ENCODE assay signal across 1 cellular context in genomic region chr4:1723131-1723801, GRCh38.
TF ChIP-seq lines count a peak whose summit lies in the region.

No MANE protein-coding gene starts in this region.

TF ChIP-seq in H1, 55 proteins besides CTCF, POLR2A, EP300 and RAD21:
- no peak for TF ChIP-seq KDM5A (IDR thresholded peaks at IDR 0.05; ENCODE audit: low read length)
- TF ChIP-seq PHF8 (conservative IDR thresholded peaks at IDR 0.05; ENCODE audit: low read depth, low read length) = no peak
- no peak for TF ChIP-seq CREB1 (IDR thresholded peaks at IDR 0.05)
- TF ChIP-seq CBX8 (IDR thresholded peaks at IDR 0.05; ENCODE audit: borderline replicate concordance, low read depth, low read length) = no peak
- TF ChIP-seq BRCA1 (IDR thresholded peaks at IDR 0.05; ENCODE audit: low read depth, low read length) = no peak
- TF ChIP-seq, protein P1, sequence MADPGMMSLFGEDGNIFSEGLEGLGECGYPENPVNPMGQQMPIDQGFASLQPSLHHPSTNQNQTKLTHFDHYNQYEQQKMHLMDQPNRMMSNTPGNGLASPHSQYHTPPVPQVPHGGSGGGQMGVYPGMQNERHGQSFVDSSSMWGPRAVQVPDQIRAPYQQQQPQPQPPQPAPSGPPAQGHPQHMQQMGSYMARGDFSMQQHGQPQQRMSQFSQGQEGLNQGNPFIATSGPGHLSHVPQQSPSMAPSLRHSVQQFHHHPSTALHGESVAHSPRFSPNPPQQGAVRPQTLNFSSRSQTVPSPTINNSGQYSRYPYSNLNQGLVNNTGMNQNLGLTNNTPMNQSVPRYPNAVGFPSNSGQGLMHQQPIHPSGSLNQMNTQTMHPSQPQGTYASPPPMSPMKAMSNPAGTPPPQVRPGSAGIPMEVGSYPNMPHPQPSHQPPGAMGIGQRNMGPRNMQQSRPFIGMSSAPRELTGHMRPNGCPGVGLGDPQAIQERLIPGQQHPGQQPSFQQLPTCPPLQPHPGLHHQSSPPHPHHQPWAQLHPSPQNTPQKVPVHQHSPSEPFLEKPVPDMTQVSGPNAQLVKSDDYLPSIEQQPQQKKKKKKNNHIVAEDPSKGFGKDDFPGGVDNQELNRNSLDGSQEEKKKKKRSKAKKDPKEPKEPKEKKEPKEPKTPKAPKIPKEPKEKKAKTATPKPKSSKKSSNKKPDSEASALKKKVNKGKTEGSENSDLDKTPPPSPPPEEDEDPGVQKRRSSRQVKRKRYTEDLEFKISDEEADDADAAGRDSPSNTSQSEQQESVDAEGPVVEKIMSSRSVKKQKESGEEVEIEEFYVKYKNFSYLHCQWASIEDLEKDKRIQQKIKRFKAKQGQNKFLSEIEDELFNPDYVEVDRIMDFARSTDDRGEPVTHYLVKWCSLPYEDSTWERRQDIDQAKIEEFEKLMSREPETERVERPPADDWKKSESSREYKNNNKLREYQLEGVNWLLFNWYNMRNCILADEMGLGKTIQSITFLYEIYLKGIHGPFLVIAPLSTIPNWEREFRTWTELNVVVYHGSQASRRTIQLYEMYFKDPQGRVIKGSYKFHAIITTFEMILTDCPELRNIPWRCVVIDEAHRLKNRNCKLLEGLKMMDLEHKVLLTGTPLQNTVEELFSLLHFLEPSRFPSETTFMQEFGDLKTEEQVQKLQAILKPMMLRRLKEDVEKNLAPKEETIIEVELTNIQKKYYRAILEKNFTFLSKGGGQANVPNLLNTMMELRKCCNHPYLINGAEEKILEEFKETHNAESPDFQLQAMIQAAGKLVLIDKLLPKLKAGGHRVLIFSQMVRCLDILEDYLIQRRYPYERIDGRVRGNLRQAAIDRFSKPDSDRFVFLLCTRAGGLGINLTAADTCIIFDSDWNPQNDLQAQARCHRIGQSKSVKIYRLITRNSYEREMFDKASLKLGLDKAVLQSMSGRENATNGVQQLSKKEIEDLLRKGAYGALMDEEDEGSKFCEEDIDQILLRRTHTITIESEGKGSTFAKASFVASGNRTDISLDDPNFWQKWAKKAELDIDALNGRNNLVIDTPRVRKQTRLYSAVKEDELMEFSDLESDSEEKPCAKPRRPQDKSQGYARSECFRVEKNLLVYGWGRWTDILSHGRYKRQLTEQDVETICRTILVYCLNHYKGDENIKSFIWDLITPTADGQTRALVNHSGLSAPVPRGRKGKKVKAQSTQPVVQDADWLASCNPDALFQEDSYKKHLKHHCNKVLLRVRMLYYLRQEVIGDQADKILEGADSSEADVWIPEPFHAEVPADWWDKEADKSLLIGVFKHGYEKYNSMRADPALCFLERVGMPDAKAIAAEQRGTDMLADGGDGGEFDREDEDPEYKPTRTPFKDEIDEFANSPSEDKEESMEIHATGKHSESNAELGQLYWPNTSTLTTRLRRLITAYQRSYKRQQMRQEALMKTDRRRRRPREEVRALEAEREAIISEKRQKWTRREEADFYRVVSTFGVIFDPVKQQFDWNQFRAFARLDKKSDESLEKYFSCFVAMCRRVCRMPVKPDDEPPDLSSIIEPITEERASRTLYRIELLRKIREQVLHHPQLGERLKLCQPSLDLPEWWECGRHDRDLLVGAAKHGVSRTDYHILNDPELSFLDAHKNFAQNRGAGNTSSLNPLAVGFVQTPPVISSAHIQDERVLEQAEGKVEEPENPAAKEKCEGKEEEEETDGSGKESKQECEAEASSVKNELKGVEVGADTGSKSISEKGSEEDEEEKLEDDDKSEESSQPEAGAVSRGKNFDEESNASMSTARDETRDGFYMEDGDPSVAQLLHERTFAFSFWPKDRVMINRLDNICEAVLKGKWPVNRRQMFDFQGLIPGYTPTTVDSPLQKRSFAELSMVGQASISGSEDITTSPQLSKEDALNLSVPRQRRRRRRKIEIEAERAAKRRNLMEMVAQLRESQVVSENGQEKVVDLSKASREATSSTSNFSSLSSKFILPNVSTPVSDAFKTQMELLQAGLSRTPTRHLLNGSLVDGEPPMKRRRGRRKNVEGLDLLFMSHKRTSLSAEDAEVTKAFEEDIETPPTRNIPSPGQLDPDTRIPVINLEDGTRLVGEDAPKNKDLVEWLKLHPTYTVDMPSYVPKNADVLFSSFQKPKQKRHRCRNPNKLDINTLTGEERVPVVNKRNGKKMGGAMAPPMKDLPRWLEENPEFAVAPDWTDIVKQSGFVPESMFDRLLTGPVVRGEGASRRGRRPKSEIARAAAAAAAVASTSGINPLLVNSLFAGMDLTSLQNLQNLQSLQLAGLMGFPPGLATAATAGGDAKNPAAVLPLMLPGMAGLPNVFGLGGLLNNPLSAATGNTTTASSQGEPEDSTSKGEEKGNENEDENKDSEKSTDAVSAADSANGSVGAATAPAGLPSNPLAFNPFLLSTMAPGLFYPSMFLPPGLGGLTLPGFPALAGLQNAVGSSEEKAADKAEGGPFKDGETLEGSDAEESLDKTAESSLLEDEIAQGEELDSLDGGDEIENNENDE (IDR thresholded peaks at IDR 0.05; ENCODE audit: insufficient replicate concordance, low read length) = no peak
- TF ChIP-seq RXRA (IDR thresholded peaks at IDR 0.05; ENCODE audit: insufficient read depth, low read depth, low read length) = no peak
- TF ChIP-seq RNF2 (IDR thresholded peaks at IDR 0.05; ENCODE audit: borderline replicate concordance, low read depth, low read length, missing control alignments, poor library complexity, severe bottlenecking) = no peak
- no peak for TF ChIP-seq SP2 (IDR thresholded peaks at IDR 0.05; ENCODE audit: low read length)
